ENCODE assay signal across 20 cellular contexts in genomic region chr14:90517431-90517841, GRCh38.
A peak's percentile ranks its signal among the peaks of the same experiment; 100 is the strongest.
DNase-seq lines count a peak whose midpoint lies in the region; ATAC-seq, FAIRE-seq and TF ChIP-seq lines count a peak whose summit lies in the region.
"Had no signal": no experiment of that assay in that cellular context is flagged by ENCODE, and none has a peak within 500 bp of the region (broad histone marks: within the 10 kb centered on the region; RNA-seq: fewer than 3 reads in every experiment).

No MANE protein-coding gene starts in this region.

- H3K4me1 Mint-ChIP-seq in natural killer cell treated with Interleukin-12 subunit alpha and Interleukin-12 subunit beta and Interleukin-15 and Interleukin-18, amount 100 ng/mL, for 72 hours (ENCODE audit: low read depth in 2 of 2), result no peaks in the 10 kb centered on the region
- H3K4me1 Mint-ChIP-seq: CD4-positive, alpha-beta memory T cell; immature natural killer cell; memory B cell had no signal

- H3K18ac ChIP-seq in H1 (ENCODE audit: extremely low read depth, low read length) (peak overlapping the region; percentile 24), neuronal stem cell (ENCODE audit: low read length) (peak overlapping the region; percentile 84)

- TF ChIP-seq CTCF in left ventricle myocardium inferior (IDR thresholded peaks at IDR 0.05; ENCODE audit: borderline replicate concordance) (no peak), H1 (IDR thresholded peaks at IDR 0.05; ENCODE audit: control extremely low read depth in 1 of 3, insufficient read depth in 1 of 3, low read depth in 1 of 3, low read length in 3 of 3) (no peak), brain microvascular endothelial cell (IDR thresholded peaks at IDR 0.05; ENCODE audit: low read depth, low read length, missing control alignments) (no peak)

- CTCF ChIA-PET in H1 (lab: Charles Lee; ENCODE audit: partially characterized antibody), result interaction anchor here (0.6 to 2.6 kb wide), 17 partner anchors 16 to 243 kb away, joined by 3 to 14 read pairs (median 4); no protein-coding TSS in a partner anchor

- TF ChIP-seq POLR2A in H1 (IDR thresholded peaks at IDR 0.05; ENCODE audit: control extremely low read depth in 1 of 2, low read depth in 2 of 2, low read length in 2 of 2), result no peak

- H3K27me3 Mint-ChIP-seq in natural killer cell treated with Interleukin-12 subunit alpha and Interleukin-12 subunit beta and Interleukin-15 and Interleukin-18, amount 100 ng/mL, for 72 hours, result peaks cover 0 to 2% of the 10 kb centered on the region in 2 donors

- H3K36me3 Mint-ChIP-seq in natural killer cell treated with Interleukin-12 subunit alpha and Interleukin-12 subunit beta and Interleukin-15 and Interleukin-18, amount 100 ng/mL, for 72 hours, result no peaks in the 10 kb centered on the region
- H3K36me3 Mint-ChIP-seq: CD4-positive, alpha-beta memory T cell; immature natural killer cell; memory B cell had no signal

- no peak overlapping the region for H3K4me2 ChIP-seq in H1 (ENCODE audit: insufficient read depth in 1 of 2, low read depth in 2 of 2, low read length in 2 of 2)
- H3K4me2 ChIP-seq in neuronal stem cell (ENCODE audit: insufficient read depth, low read length, poor library complexity, severe bottlenecking), result no peak overlapping the region

- no peaks in the 10 kb centered on the region for H3K79me2 ChIP-seq in H1 (ENCODE audit: control insufficient read depth in 1 of 2, insufficient read depth in 2 of 2, low read length in 2 of 2)

- H3K27ac Mint-ChIP-seq in natural killer cell treated with Interleukin-12 subunit alpha and Interleukin-12 subunit beta and Interleukin-15 and Interleukin-18, amount 100 ng/mL, for 72 hours, result no peak overlapping the region
- H3K27ac Mint-ChIP-seq: CD4-positive, alpha-beta memory T cell; immature natural killer cell; memory B cell had no signal

- no peak overlapping the region for H4K5ac ChIP-seq in H1 (ENCODE audit: insufficient read length, low read depth, low read length)

- ATAC-seq in Right ventricle myocardium inferior (no peak), GM19023 (IDR thresholded peaks at IDR 0.05; ENCODE audit: unreplicated experiment) (no peak)
- ATAC-seq in natural killer cell treated with Interleukin-12 subunit alpha and Interleukin-12 subunit beta and Interleukin-15 and Interleukin-18, amount 100 ng/mL, for 72 hours, result no peak

- H2BK15ac ChIP-seq in H1 (ENCODE audit: low read length) (no peak overlapping the region), neuronal stem cell (ENCODE audit: low read length) (peak overlapping the region; percentile 93)

- H3K79me1 ChIP-seq in H1 (ENCODE audit: low read depth, low read length), result no peaks in the 10 kb centered on the region; the same call in 1 of the 2 replicates
- H3K79me1 ChIP-seq in neuronal stem cell (ENCODE audit: low read depth, low read length), result no peaks in the 10 kb centered on the region

- no peaks in the 10 kb centered on the region for H3K23me2 ChIP-seq in H1 (ENCODE audit: low read depth, low read length)

- no peak overlapping the region for H3K23ac ChIP-seq in H1 (ENCODE audit: insufficient read length)
- no peak overlapping the region for H3K23ac ChIP-seq in neuronal stem cell (ENCODE audit: low read depth, low read length, poor library complexity)

- peak overlapping the region; percentile 10; the same call in 1 of the 2 replicates for H2BK12ac ChIP-seq in H1 (ENCODE audit: low read depth, low read length)
- peak overlapping the region; percentile 80 for H2BK12ac ChIP-seq in neuronal stem cell (ENCODE audit: low read length)

- no peak overlapping the region for H3K14ac ChIP-seq in H1 (ENCODE audit: insufficient read length)
- no peak overlapping the region for H3K14ac ChIP-seq in neuronal stem cell (ENCODE audit: low read length)

- peak overlapping the region; percentile 35 for H2BK5ac ChIP-seq in H1 (ENCODE audit: low read depth, low read length)
- H2BK5ac ChIP-seq in neuronal stem cell (ENCODE audit: low read length), result peak overlapping the region; percentile 4

- H2AFZ ChIP-seq in H1 (ENCODE audit: low read length) (no peak overlapping the region), neuronal stem cell (ENCODE audit: low read length) (peak overlapping the region; percentile 21)

- no peaks in the 10 kb centered on the region for H3K9me3 Mint-ChIP-seq in natural killer cell treated with Interleukin-12 subunit alpha and Interleukin-12 subunit beta and Interleukin-15 and Interleukin-18, amount 100 ng/mL, for 72 hours
- H3K9me3 Mint-ChIP-seq: immature natural killer cell, memory B cell had no signal

- H4K20me1 ChIP-seq in H1 (replicated peaks in 1 of 2; ENCODE audit: control insufficient read depth in 1 of 2, insufficient read depth in 2 of 2, low read length in 2 of 2), result no peaks in the 10 kb centered on the region

- H3K27ac ChIP-seq in left ventricle myocardium inferior (replicated peaks), result no peak overlapping the region
- no peak overlapping the region for H3K27ac ChIP-seq in H1 (ENCODE audit: low read depth, low read length)
- H3K27ac ChIP-seq in neuronal stem cell (replicated peaks; ENCODE audit: low read length), result no peak overlapping the region
- no peak overlapping the region for H3K27ac ChIP-seq in brain microvascular endothelial cell

- DNase-seq in Right ventricle myocardium inferior (ENCODE audit: missing footprints), result peak; percentile 34
- no peak for DNase-seq in left ventricle myocardium inferior
- no peak for DNase-seq in H1 (ENCODE audit: low read depth in 1 of 2, low spot score in 2 of 2)
- DNase-seq in neuronal stem cell (ENCODE audit: low spot score), result no peak
- no peak for DNase-seq in natural killer cell treated with Interleukin-12 subunit alpha and Interleukin-12 subunit beta and Interleukin-15 and Interleukin-18, amount 100 ng/mL, for 72 hours (ENCODE audit: low spot score)
- DNase-seq in activated T-cell treated with anti-CD3 and anti-CD28 coated beads for 4 hours, result no peak
- DNase-seq in brain microvascular endothelial cell, result no peak
- DNase-seq: activated CD4-positive, alpha-beta T cell treated with anti-CD3 and anti-CD28 coated beads, Interleukin-2, amount 50 U/mL, for 4 hours; activated naive CD4-positive, alpha-beta T cell treated with anti-CD3 and anti-CD28 coated beads, Interleukin-2, amount 50 U/mL, for 16 hours; CD4-positive, alpha-beta memory T cell; glutamatergic neuron; immature natural killer cell; KBM-7; NCI-H1092; NCI-H2171 treated with DMSO at 0.1 percent for 48 hours; retina; stimulated activated naive CD4-positive, alpha-beta T cell treated with Interleukin-2 at 50 U/mL for 16 hours; T-helper 1 cell had no signal

- H3K36me3 ChIP-seq in left ventricle myocardium inferior (no peaks in the 10 kb centered on the region), H1 (ENCODE audit: control insufficient read depth in 2 of 4, insufficient read depth in 4 of 4, low read length in 3 of 4) (no peaks in the 10 kb centered on the region), neuronal stem cell (replicated peaks in 1 of 2; ENCODE audit: control insufficient read depth in 2 of 2, insufficient read depth in 2 of 2, low read length in 2 of 2) (no peaks in the 10 kb centered on the region), brain microvascular endothelial cell (replicated peaks) (no peaks in the 10 kb centered on the region)

- no peak overlapping the region for H3K9ac ChIP-seq in H1 (replicated peaks in 1 of 4; ENCODE audit: extremely low read depth in 1 of 4, low read depth in 3 of 4, low read length in 3 of 4)
- H3K9ac ChIP-seq in neuronal stem cell (ENCODE audit: low read depth, low read length, poor library complexity), result no peak overlapping the region

- no peak overlapping the region for H3K4me3 Mint-ChIP-seq in natural killer cell treated with Interleukin-12 subunit alpha and Interleukin-12 subunit beta and Interleukin-15 and Interleukin-18, amount 100 ng/mL, for 72 hours
- H3K4me3 Mint-ChIP-seq: CD4-positive, alpha-beta memory T cell; immature natural killer cell; memory B cell had no signal

- POLR2A ChIA-PET in H1 (lab: Charles Lee; ENCODE audit: partially characterized antibody), result interaction anchor here (1.5 to 2.1 kb wide), 2 partner anchors 120 to 122 kb away, joined by 5 to 7 read pairs; partner anchors contain the start of gene CALM1

- WGBS in H1 (ENCODE audit: extremely low coverage in 1 of 2, insufficient coverage in 1 of 2, insufficient read length in 1 of 2, insufficient replicate concordance in 2 of 2, low coverage in 1 of 2, low lambda C conversion rate in 2 of 2, missing lambda C conversion rate in 1 of 2), 2 experiments, result 83% methylated on average over 9 of the region's 10 CpGs; no CpG with 5 or more reads in 1 of the 2 experiments
- WGBS in neuronal stem cell (ENCODE audit: extremely low coverage in 2 of 2, insufficient read length in 2 of 2, insufficient replicate concordance in 1 of 2), 2 donors, result no CpG with 5 or more reads among the region's 10 CpGs

- H2AK5ac ChIP-seq in H1 (ENCODE audit: low read depth, low read length) (peak overlapping the region; percentile 44; the same call in 1 of the 2 replicates), neuronal stem cell (ENCODE audit: low read depth, low read length) (peak overlapping the region; percentile 82)

- H3K9me3 ChIP-seq in left ventricle myocardium inferior (replicated peaks) (no peaks in the 10 kb centered on the region), H1 (ENCODE audit: insufficient read depth in 2 of 2, low read depth in 1 of 2, low read length in 1 of 2) (no peaks in the 10 kb centered on the region), neuronal stem cell (replicated peaks in 1 of 2; ENCODE audit: control insufficient read depth in 2 of 2, insufficient read depth in 1 of 2, low read depth in 1 of 2, low read length in 2 of 2) (peaks cover 6% of the 10 kb centered on the region in 2 donors)

- no peak overlapping the region for H3K56ac ChIP-seq in H1 (replicated peaks; ENCODE audit: insufficient read length, low read depth, low read length)

- H2BK20ac ChIP-seq in H1 (ENCODE audit: low read length), result no peak overlapping the region

- H2BK120ac ChIP-seq in H1 (replicated peaks; ENCODE audit: low read depth, low read length), result no peak overlapping the region
- no peak overlapping the region for H2BK120ac ChIP-seq in neuronal stem cell (ENCODE audit: low read depth, low read length)

- H4K8ac ChIP-seq in H1 (ENCODE audit: extremely low read depth, insufficient read depth, low read length) (peak overlapping the region; percentile 62), neuronal stem cell (ENCODE audit: low read depth, low read length) (no peak overlapping the region)

- no peak for TF ChIP-seq RAD21 in H1 (IDR thresholded peaks at IDR 0.05 in 1 of 2, conservative IDR thresholded peaks at IDR 0.05 in 1 of 2; ENCODE audit: low read depth in 2 of 2, low read length in 2 of 2)

- intact Hi-C loops in Right ventricle myocardium inferior (cut with DNase I), result loop anchor here (5.0 kb wide), 1 partner anchor 180 kb away; no protein-coding TSS in a partner anchor
- intact Hi-C loops in left ventricle myocardium inferior (cut with micrococcal nuclease), result no loop called here

- H3K4me1 ChIP-seq in left ventricle myocardium inferior, result peaks cover 69% of the 10 kb centered on the region
- H3K4me1 ChIP-seq in H1 (replicated peaks in 1 of 4; ENCODE audit: control insufficient read depth in 3 of 4, insufficient read depth in 4 of 4, low read length in 3 of 4), result peaks cover 0 to 18% (median 16%) of the 10 kb centered on the region in 4 experiments; a peak in 6 of 7 replicates
- H3K4me1 ChIP-seq in neuronal stem cell (ENCODE audit: control insufficient read depth in 2 of 2, insufficient read depth in 1 of 2, low read depth in 1 of 2, low read length in 2 of 2), result peaks cover 28 to 29% of the 10 kb centered on the region in 2 donors

- FAIRE-seq in H1 (lab: Jason Lieb, UNC), result no peak

- in situ Hi-C loops in brain microvascular endothelial cell (cut with HindIII; ENCODE audit: low pct_ligation_motif_present, low sequenced_read_pairs), result no loop called here

- H3K4ac ChIP-seq in H1 (replicated peaks; ENCODE audit: insufficient read length, low read depth, low read length) (peak overlapping the region; percentile 29), neuronal stem cell (ENCODE audit: low read length) (no peak overlapping the region)

- H3K4me3 ChIP-seq in left ventricle myocardium inferior (no peak overlapping the region), H1 (ENCODE audit: extremely low read depth in 1 of 4, insufficient read depth in 2 of 4, low read depth in 3 of 4, low read length in 4 of 4) (no peak overlapping the region), neuronal stem cell (ENCODE audit: low read length in 2 of 2) (no peak overlapping the region), brain microvascular endothelial cell (ENCODE audit: low read depth, low read length) (no peak overlapping the region)

- TF ChIP-seq EP300 in H1 (IDR thresholded peaks at IDR 0.05; ENCODE audit: borderline replicate concordance in 1 of 2, low read depth in 2 of 2, low read length in 2 of 2), result no peak

- H4K91ac ChIP-seq in H1 (replicated peaks; ENCODE audit: insufficient read length, low read length), result peak overlapping the region; percentile 7
- peak overlapping the region; percentile 13 for H4K91ac ChIP-seq in neuronal stem cell (ENCODE audit: low read depth, low read length, poor library complexity)

- H3K27me3 ChIP-seq in left ventricle myocardium inferior (ENCODE audit: low read depth) (no peaks in the 10 kb centered on the region), H1 (replicated peaks in 1 of 4; ENCODE audit: control insufficient read depth in 3 of 4, extremely low read depth in 1 of 4, insufficient read depth in 3 of 4, low read length in 3 of 4) (no peaks in the 10 kb centered on the region), neuronal stem cell (ENCODE audit: control insufficient read depth in 3 of 3, insufficient read depth in 3 of 3, low read depth in 1 of 3, low read length in 3 of 3) (no peaks in the 10 kb centered on the region), brain microvascular endothelial cell (replicated peaks) (no peaks in the 10 kb centered on the region)
